Comparison of ENCODE assay signal across 2 cellular contexts in the genomic region with DNA sequence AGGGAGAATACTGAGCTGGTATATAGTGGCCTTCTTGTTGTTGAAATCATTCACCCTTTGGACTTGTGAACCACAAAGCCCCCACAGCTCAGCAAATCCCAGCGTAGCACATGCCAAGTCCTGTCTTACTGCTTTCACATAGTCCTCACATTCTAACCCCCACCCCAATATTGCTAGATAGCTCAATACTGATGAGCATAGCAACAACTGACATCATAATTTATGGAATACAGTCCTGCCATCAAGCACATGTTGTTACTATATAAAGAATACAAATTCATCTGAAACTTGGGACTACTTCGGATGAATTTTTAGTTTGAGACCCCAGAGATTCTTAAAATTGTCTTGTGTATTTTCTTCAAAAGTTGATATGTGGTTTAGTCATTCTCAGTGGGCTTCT.
TF ChIP-seq lines count a peak whose summit lies in the region.

No MANE protein-coding gene starts in this region.

TF ChIP-seq in HepG2, 621 proteins besides CTCF, POLR2A, EP300 and RAD21:
- TF ChIP-seq RFX5 (IDR thresholded peaks at IDR 0.05; ENCODE audit: low read depth, low read length) (peak; percentile 69), PPARG (CRISPR knock-in tag; conservative IDR thresholded peaks at IDR 0.05) (no peak), ZBTB8A (CRISPR knock-in tag; IDR thresholded peaks at IDR 0.05; ENCODE audit: borderline replicate concordance, low read depth) (no peak)
- TF ChIP-seq, protein P1, sequence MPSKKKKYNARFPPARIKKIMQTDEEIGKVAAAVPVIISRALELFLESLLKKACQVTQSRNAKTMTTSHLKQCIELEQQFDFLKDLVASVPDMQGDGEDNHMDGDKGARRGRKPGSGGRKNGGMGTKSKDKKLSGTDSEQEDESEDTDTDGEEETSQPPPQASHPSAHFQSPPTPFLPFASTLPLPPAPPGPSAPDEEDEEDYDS (CRISPR knock-in tag; IDR thresholded peaks at IDR 0.05) = no peak
- TF ChIP-seq, protein P2, sequence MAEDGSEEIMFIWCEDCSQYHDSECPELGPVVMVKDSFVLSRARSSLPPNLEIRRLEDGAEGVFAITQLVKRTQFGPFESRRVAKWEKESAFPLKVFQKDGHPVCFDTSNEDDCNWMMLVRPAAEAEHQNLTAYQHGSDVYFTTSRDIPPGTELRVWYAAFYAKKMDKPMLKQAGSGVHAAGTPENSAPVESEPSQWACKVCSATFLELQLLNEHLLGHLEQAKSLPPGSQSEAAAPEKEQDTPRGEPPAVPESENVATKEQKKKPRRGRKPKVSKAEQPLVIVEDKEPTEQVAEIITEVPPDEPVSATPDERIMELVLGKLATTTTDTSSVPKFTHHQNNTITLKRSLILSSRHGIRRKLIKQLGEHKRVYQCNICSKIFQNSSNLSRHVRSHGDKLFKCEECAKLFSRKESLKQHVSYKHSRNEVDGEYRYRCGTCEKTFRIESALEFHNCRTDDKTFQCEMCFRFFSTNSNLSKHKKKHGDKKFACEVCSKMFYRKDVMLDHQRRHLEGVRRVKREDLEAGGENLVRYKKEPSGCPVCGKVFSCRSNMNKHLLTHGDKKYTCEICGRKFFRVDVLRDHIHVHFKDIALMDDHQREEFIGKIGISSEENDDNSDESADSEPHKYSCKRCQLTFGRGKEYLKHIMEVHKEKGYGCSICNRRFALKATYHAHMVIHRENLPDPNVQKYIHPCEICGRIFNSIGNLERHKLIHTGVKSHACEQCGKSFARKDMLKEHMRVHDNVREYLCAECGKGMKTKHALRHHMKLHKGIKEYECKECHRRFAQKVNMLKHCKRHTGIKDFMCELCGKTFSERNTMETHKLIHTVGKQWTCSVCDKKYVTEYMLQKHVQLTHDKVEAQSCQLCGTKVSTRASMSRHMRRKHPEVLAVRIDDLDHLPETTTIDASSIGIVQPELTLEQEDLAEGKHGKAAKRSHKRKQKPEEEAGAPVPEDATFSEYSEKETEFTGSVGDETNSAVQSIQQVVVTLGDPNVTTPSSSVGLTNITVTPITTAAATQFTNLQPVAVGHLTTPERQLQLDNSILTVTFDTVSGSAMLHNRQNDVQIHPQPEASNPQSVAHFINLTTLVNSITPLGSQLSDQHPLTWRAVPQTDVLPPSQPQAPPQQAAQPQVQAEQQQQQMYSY (CRISPR knock-in tag; IDR thresholded peaks at IDR 0.05) = no peak
- TF ChIP-seq, protein P3, sequence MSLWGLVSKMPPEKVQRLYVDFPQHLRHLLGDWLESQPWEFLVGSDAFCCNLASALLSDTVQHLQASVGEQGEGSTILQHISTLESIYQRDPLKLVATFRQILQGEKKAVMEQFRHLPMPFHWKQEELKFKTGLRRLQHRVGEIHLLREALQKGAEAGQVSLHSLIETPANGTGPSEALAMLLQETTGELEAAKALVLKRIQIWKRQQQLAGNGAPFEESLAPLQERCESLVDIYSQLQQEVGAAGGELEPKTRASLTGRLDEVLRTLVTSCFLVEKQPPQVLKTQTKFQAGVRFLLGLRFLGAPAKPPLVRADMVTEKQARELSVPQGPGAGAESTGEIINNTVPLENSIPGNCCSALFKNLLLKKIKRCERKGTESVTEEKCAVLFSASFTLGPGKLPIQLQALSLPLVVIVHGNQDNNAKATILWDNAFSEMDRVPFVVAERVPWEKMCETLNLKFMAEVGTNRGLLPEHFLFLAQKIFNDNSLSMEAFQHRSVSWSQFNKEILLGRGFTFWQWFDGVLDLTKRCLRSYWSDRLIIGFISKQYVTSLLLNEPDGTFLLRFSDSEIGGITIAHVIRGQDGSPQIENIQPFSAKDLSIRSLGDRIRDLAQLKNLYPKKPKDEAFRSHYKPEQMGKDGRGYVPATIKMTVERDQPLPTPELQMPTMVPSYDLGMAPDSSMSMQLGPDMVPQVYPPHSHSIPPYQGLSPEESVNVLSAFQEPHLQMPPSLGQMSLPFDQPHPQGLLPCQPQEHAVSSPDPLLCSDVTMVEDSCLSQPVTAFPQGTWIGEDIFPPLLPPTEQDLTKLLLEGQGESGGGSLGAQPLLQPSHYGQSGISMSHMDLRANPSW (CRISPR knock-in tag; IDR thresholded peaks at IDR 0.05; ENCODE audit: borderline replicate concordance) = no peak

TF ChIP-seq in H1, 55 proteins besides CTCF, POLR2A, EP300 and RAD21:
- TF ChIP-seq TEAD4 (IDR thresholded peaks at IDR 0.05; ENCODE audit: low read depth, low read length) = no peak
- no peak for TF ChIP-seq RNF2 (IDR thresholded peaks at IDR 0.05; ENCODE audit: borderline replicate concordance, low read depth, low read length, missing control alignments, poor library complexity, severe bottlenecking)
- TF ChIP-seq CTBP2 (IDR thresholded peaks at IDR 0.05; ENCODE audit: borderline replicate concordance, insufficient read depth, insufficient read length, low read length) = no peak
- TF ChIP-seq, protein P4, sequence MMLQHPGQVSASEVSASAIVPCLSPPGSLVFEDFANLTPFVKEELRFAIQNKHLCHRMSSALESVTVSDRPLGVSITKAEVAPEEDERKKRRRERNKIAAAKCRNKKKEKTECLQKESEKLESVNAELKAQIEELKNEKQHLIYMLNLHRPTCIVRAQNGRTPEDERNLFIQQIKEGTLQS (IDR thresholded peaks at IDR 0.05; ENCODE audit: insufficient read depth, low read depth, low read length) = no peak
- TF ChIP-seq, protein P5, sequence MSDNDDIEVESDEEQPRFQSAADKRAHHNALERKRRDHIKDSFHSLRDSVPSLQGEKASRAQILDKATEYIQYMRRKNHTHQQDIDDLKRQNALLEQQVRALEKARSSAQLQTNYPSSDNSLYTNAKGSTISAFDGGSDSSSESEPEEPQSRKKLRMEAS (IDR thresholded peaks at IDR 0.05) = no peak
- TF ChIP-seq SIN3A (conservative IDR thresholded peaks at IDR 0.05 in 1 of 2, IDR thresholded peaks at IDR 0.05 in 1 of 2; ENCODE audit: low read depth in 1 of 2, low read length in 2 of 2) = no peak
- no peak for TF ChIP-seq MAFK (IDR thresholded peaks at IDR 0.05; ENCODE audit: low read depth, low read length)
TF ChIP-seq in H1: peak in this region for 0.
